In the genomic region with DNA sequence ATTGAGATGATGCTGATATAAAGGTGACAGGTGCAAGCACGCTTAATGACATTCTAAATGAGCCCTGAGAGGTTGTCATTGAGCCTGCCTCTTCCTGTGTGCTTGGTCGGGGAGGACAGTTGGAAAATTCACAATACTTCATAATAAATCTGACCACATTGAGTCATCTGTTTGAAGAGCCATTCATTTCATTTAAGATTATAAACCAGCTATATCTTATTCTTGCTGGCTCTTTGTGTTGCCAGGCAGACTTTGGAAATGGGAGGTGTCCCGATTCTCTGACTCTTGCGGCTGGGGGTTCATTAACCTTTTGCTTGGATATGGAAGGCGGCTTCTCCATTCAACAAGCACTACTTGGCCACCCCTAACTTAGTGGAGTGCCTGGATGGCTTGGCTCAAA, we compare ENCODE assay signal across 24 cellular contexts.
DNase-seq lines count a peak whose midpoint lies in the region; TF ChIP-seq lines count a peak whose summit lies in the region.
"Had no signal": no experiment of that assay in that cellular context is flagged by ENCODE, and none has a peak within 500 bp of the region (broad histone marks: within the 10 kb centered on the region; RNA-seq: fewer than 3 reads in every experiment).

No MANE protein-coding gene starts in this region.

- TF ChIP-seq POLR2A in ovary (IDR thresholded peaks at IDR 0.05), result no peak

- no peak for TF ChIP-seq EP300 in ovary (IDR thresholded peaks at IDR 0.05)

- H3K27me3 ChIP-seq in ovary, result no peaks in the 10 kb centered on the region
- H3K27me3 ChIP-seq: BLaER1 treated with 17β-estradiol and CSF1 and Interleukin-3, amounts not matched to agents 10 nM and 100 nM; body of pancreas; dorsolateral prefrontal cortex; tibial nerve had no signal

- no peaks in the 10 kb centered on the region for H3K9me3 ChIP-seq in ovary
- H3K9me3 ChIP-seq: BLaER1 treated with 17β-estradiol and CSF1 and Interleukin-3, amounts not matched to agents 10 nM and 100 nM; body of pancreas; heart right ventricle; tibial nerve had no signal

- intact Hi-C loops in ovary (cut with DNase I), result no loop called here

- 86 to 90% (median 89%) methylated on average over 5 of the region's 5 CpGs for WGBS in ovary, 3 donors

- H3K27ac ChIP-seq in ovary, result no peak overlapping the region
- H3K27ac ChIP-seq: BLaER1 treated with 17β-estradiol and CSF1 and Interleukin-3, amounts not matched to agents 10 nM and 100 nM; body of pancreas; dorsolateral prefrontal cortex; heart right ventricle; PC-9; tibial nerve had no signal

- TF ChIP-seq CTCF in ovary (IDR thresholded peaks at IDR 0.05), result no peak

- DNase-seq in COLO668 (lab: John Stamatoyannopoulos, UW; ENCODE audit: unreplicated experiment) (peak; percentile 43), DMS53 treated with DMSO at 0.1 percent for 48 hours (lab: John Stamatoyannopoulos, UW; ENCODE audit: unreplicated experiment) (peak; percentile 51), NCI-H510A (lab: John Stamatoyannopoulos, UW) (peak; percentile 51), iris pigment epithelial cell (ENCODE audit: low read depth) (peak; percentile 3), dedifferentiated amniotic fluid mesenchymal stem cell (ENCODE audit: extremely low spot score) (no peak), ovary (no peak)
- DNase-seq in effector CD8-positive, alpha-beta T cell (lab: John Stamatoyannopoulos, UW), result no peak
- DNase-seq: activated CD4-positive, alpha-beta memory T cell treated with anti-CD3 and anti-CD28 coated beads for 36 hours; activated CD4-positive, CD25-positive, alpha-beta regulatory T cell treated with anti-CD3 and anti-CD28 coated beads, Interleukin-2, amount 50 U/mL, for 72 hours; activated CD8-positive, alpha-beta memory T cell treated with anti-CD3 and anti-CD28 coated beads, Interleukin-2, amount 50 U/mL, for 4 hours; activated naive CD4-positive, alpha-beta T cell treated with Interleukin-2 at 50 U/mL for 16 hours; body of pancreas; DND-41; dorsolateral prefrontal cortex; foreskin melanocyte; heart right ventricle; NCI-H1092 treated with DMSO at 0.1 percent for 48 hours; NCI-H2081; NCI-H446; NK-92 treated with Interleukin-12 subunit alpha and Interleukin-12 subunit beta, amount 100 ng/mL, for 24 hours; PC-9 had no signal

- peaks cover 3% of the 10 kb centered on the region for H3K4me1 ChIP-seq in ovary (ENCODE audit: insufficient read depth)
- H3K4me1 ChIP-seq: body of pancreas, tibial nerve had no signal

- H3K4me3 ChIP-seq in ovary, result no peak overlapping the region
- H3K4me3 ChIP-seq: BLaER1 treated with 17β-estradiol and CSF1 and Interleukin-3, amounts not matched to agents 10 nM and 100 nM; body of pancreas; dorsolateral prefrontal cortex; heart right ventricle; lung; PC-9; tibial nerve had no signal

- H3K36me3 ChIP-seq in ovary, result no peaks in the 10 kb centered on the region
- H3K36me3 ChIP-seq: BLaER1 treated with 17β-estradiol and CSF1 and Interleukin-3, amounts not matched to agents 10 nM and 100 nM; heart right ventricle; tibial nerve had no signal

Comparison
In these comparisons a context has a peak if more than half of its experiments do, and no peak if none do; other contexts are left out.
1. DNase-seq: peak in COLO668 (single experiment), DMS53 treated with DMSO at 0.1 percent for 48 hours (single experiment), NCI-H510A (single experiment) and iris pigment epithelial cell (single experiment); none in effector CD8-positive, alpha-beta T cell (single experiment), dedifferentiated amniotic fluid mesenchymal stem cell (single experiment) and ovary (0 of 5).